14 cellular contexts compared by ENCODE assay signal in genomic region chr7:50312589-50313162, GRCh38. TPM values are rescaled to one million over a fixed set of nuclear protein-coding genes. Genes with fewer than 3 reads are reported as not detected.
A peak's percentile ranks its signal among the peaks of the same experiment; 100 is the strongest.
DNase-seq lines count a peak whose midpoint lies in the region; ATAC-seq and TF ChIP-seq lines count a peak whose summit lies in the region.
"Had no signal": no experiment of that assay in that cellular context is flagged by ENCODE, and none has a peak within 500 bp of the region (broad histone marks: within the 10 kb centered on the region; RNA-seq: fewer than 3 reads in every experiment).

No MANE protein-coding gene starts in this region.

- peak overlapping the region; percentile 94 for H3K27ac ChIP-seq in neutrophil
- H3K27ac ChIP-seq: right lobe of liver had no signal

- H3K27me3 ChIP-seq in neutrophil (no peaks in the 10 kb centered on the region), HAP-1 (ENCODE audit: low read depth) (peaks cover 13% of the 10 kb centered on the region)
- H3K27me3 ChIP-seq: right lobe of liver had no signal

- H3K27ac Mint-ChIP-seq in activated CD8-positive, alpha-beta T cell treated with anti-CD3 and anti-CD28 coated beads, Interleukin-2, amount 10 ng/mL, durations not matched to agents 7 days and 5 days: peak overlapping the region; percentile 98
- H3K27ac Mint-ChIP-seq in progenitor cell of endocrine pancreas: no peak overlapping the region
- H3K27ac Mint-ChIP-seq: WTC11 had no signal

- DNase-seq in GM12864 (ENCODE audit: low read depth) (no peak), MV-4-11 (lab: John Stamatoyannopoulos, UW) (peak; percentile 80), progenitor cell of endocrine pancreas (ENCODE audit: low spot score, unreplicated experiment) (no peak), HAP-1 (ENCODE audit: low spot score in 2 of 2) (no peak), COLO668 (lab: John Stamatoyannopoulos, UW; ENCODE audit: unreplicated experiment) (no peak)
- DNase-seq in activated CD8-positive, alpha-beta T cell treated with anti-CD3 and anti-CD28 coated beads, Interleukin-2, amount 10 ng/mL, durations not matched to agents 7 days and 5 days: peak; percentile 46
- DNase-seq: amniotic stem cell, DMS79, NCI-H2107, right lobe of liver had no signal

- H3K4me1 ChIP-seq in neutrophil (ENCODE audit: control insufficient read depth in 1 of 2, insufficient read depth in 1 of 2, low read depth in 1 of 2, low read length in 1 of 2): peaks cover 99 to 100% of the 10 kb centered on the region in 2 experiments
- no peaks in the 10 kb centered on the region for H3K4me1 ChIP-seq in HAP-1
- H3K4me1 ChIP-seq: right lobe of liver had no signal

- H3K36me3 ChIP-seq in neutrophil (no peaks in the 10 kb centered on the region), HAP-1 (replicated peaks) (no peaks in the 10 kb centered on the region)
- H3K36me3 ChIP-seq: right lobe of liver had no signal

- no peaks in the 10 kb centered on the region for H3K27me3 Mint-ChIP-seq in activated CD8-positive, alpha-beta T cell treated with anti-CD3 and anti-CD28 coated beads, Interleukin-2, amount 10 ng/mL, durations not matched to agents 7 days and 5 days (ENCODE audit: low read depth)
- H3K27me3 Mint-ChIP-seq in progenitor cell of endocrine pancreas: peaks cover 57% of the 10 kb centered on the region

- H3K9me3 Mint-ChIP-seq in activated CD8-positive, alpha-beta T cell treated with anti-CD3 and anti-CD28 coated beads, Interleukin-2, amount 10 ng/mL, durations not matched to agents 7 days and 5 days (ENCODE audit: insufficient read depth): no peaks in the 10 kb centered on the region
- no peaks in the 10 kb centered on the region for H3K9me3 Mint-ChIP-seq in progenitor cell of endocrine pancreas (ENCODE audit: low read depth)
- H3K9me3 Mint-ChIP-seq: WTC11 had no signal

- CTCF ChIA-PET in activated CD8-positive, alpha-beta T cell treated with anti-CD3 and anti-CD28 coated beads, Interleukin-2, amount 10 ng/mL, durations not matched to agents 7 days and 5 days (lab: Charles Lee): interaction anchor here (0.8 to 12.9 kb wide), 17 partner anchors 9 to 177 kb away, joined by 3 to 197 read pairs (median 5); no protein-coding TSS in a partner anchor

- H3K4me1 Mint-ChIP-seq in activated CD8-positive, alpha-beta T cell treated with anti-CD3 and anti-CD28 coated beads, Interleukin-2, amount 10 ng/mL, durations not matched to agents 7 days and 5 days (ENCODE audit: low read depth): peaks cover 55% of the 10 kb centered on the region
- no peaks in the 10 kb centered on the region for H3K4me1 Mint-ChIP-seq in progenitor cell of endocrine pancreas (ENCODE audit: low read depth)

- H3K4me3 Mint-ChIP-seq in activated CD8-positive, alpha-beta T cell treated with anti-CD3 and anti-CD28 coated beads, Interleukin-2, amount 10 ng/mL, durations not matched to agents 7 days and 5 days: peak overlapping the region; percentile 92
- no peak overlapping the region for H3K4me3 Mint-ChIP-seq in progenitor cell of endocrine pancreas (ENCODE audit: low read depth)
- H3K4me3 Mint-ChIP-seq: WTC11 had no signal

- in situ Hi-C loops in HAP-1 (cut with MboI; ENCODE audit: low sequenced_read_pairs): no loop called here

- H3K36me3 Mint-ChIP-seq in activated CD8-positive, alpha-beta T cell treated with anti-CD3 and anti-CD28 coated beads, Interleukin-2, amount 10 ng/mL, durations not matched to agents 7 days and 5 days (ENCODE audit: low read depth): peaks cover 96% of the 10 kb centered on the region
- no peaks in the 10 kb centered on the region for H3K36me3 Mint-ChIP-seq in progenitor cell of endocrine pancreas (ENCODE audit: insufficient read depth)
- H3K36me3 Mint-ChIP-seq: WTC11 had no signal

- no peak for TF ChIP-seq CTCF in GM12864 (IDR thresholded peaks at IDR 0.05; ENCODE audit: low read depth, low read length, missing control alignments)
- no peak for TF ChIP-seq CTCF in neutrophil (IDR thresholded peaks at IDR 0.05)
- no peak for TF ChIP-seq CTCF in progenitor cell of endocrine pancreas (IDR thresholded peaks at IDR 0.05; ENCODE audit: unreplicated experiment)

- H3K9me3 ChIP-seq in neutrophil (no peaks in the 10 kb centered on the region), HAP-1 (no peaks in the 10 kb centered on the region)
- H3K9me3 ChIP-seq: right lobe of liver had no signal

- no peak for ATAC-seq in activated CD8-positive, alpha-beta T cell treated with anti-CD3 and anti-CD28 coated beads, Interleukin-2, amount 10 ng/mL, durations not matched to agents 7 days and 5 days
- ATAC-seq in GM19023 (IDR thresholded peaks at IDR 0.05; ENCODE audit: unreplicated experiment): no peak
- ATAC-seq: WTC11 had no signal

- POLR2A ChIA-PET in activated CD8-positive, alpha-beta T cell treated with anti-CD3 and anti-CD28 coated beads, Interleukin-2, amount 10 ng/mL, durations not matched to agents 7 days and 5 days (lab: Charles Lee): interaction anchor here (0.7 to 11.8 kb wide), 18 partner anchors 8 to 168 kb away, joined by 3 to 142 read pairs (median 6); partner anchors contain the start of gene IKZF1

- H3K4me3 ChIP-seq in GM12864 (ENCODE audit: low read depth, low read length) (peak overlapping the region; percentile 11; the same call in 1 of the 2 replicates), neutrophil (ENCODE audit: low read depth in 1 of 2, low read length in 1 of 2) (peak overlapping the region; percentile 28 to 41), HAP-1 (no peak overlapping the region)
- H3K4me3 ChIP-seq: right lobe of liver had no signal

RNA-seq across cellular contexts. Expression of gene IKZF1, which starts 8.2 kb away (rescaled TPM):
- total RNA-seq in activated CD8-positive, alpha-beta T cell treated with anti-CD3 and anti-CD28 coated beads, Interleukin-2, amount 10 ng/mL, durations not matched to agents 7 days and 5 days: 100 to 1,000 TPM; 370 to 374 TPM
- total RNA-seq in progenitor cell of endocrine pancreas: 0.36 and 0.42 TPM in 2 replicates
- total RNA-seq: HT1080 had no signal

Comparison
In these comparisons a context has a peak if more than half of its experiments do, and no peak if none do; other contexts are left out.
1. DNase-seq: peak in MV-4-11 (single experiment) and activated CD8-positive, alpha-beta T cell treated with anti-CD3 and anti-CD28 coated beads, Interleukin-2, amount 10 ng/mL, durations not matched to agents 7 days and 5 days (single experiment); none in GM12864 (single experiment), progenitor cell of endocrine pancreas (single experiment), HAP-1 (0 of 2) and COLO668 (single experiment).
2. RNA of gene IKZF1, which starts 8.2 kb away (total RNA-seq): 370 to 374 TPM in activated CD8-positive, alpha-beta T cell treated with anti-CD3 and anti-CD28 coated beads, Interleukin-2, amount 10 ng/mL, durations not matched to agents 7 days and 5 days; 0.36 to 0.42 TPM in progenitor cell of endocrine pancreas; every median in the first group is over 100 times any median in the second.